ENCODE assay signal across 32 cellular contexts in the genomic region with DNA sequence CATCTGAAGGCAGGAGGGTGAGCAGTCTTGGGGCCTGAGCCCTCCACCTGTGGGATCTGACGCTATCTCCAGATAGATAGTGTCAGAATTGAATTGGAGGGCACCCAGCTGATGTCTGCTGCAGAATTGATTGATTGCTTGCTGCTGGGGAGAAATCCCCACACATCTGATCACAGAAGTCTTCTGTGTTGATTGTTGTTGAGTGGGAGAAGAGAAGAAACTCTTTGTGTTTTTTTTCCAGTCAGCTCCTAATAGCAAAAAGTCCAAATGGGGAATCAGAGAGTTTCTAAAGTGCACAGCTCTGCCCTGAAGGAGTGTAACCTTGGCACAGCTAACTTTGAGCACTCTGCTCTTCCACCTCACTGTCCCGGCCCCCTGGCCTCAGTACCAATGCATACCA.
"Had no signal": no experiment of that assay in that cellular context is flagged by ENCODE, and none has a peak within 500 bp of the region (broad histone marks: within the 10 kb centered on the region; RNA-seq: fewer than 3 reads in every experiment).

No MANE protein-coding gene starts in this region.

- H3K27ac Mint-ChIP-seq: activated B cell treated with CpG ODN at 0.5 μM for 24 hours; activated CD8-positive, alpha-beta T cell treated with anti-CD3 and anti-CD28 coated beads for 36 hours; activated naive CD4-positive, alpha-beta T cell treated with anti-CD3 and anti-CD28 coated beads for 36 hours; activated naive CD4-positive, alpha-beta T cell treated with anti-CD3 and anti-CD28 coated beads, Interleukin-2, amount 50 U/mL, for 24 hours; activated naive CD8-positive, alpha-beta T cell treated with anti-CD3 and anti-CD28 coated beads for 36 hours; activated naive CD8-positive, alpha-beta T cell treated with anti-CD3 and anti-CD28 coated beads, Interleukin-2, amount 50 U/mL, for 24 hours; activated T-helper 1 cell treated with anti-CD3 and anti-CD28 coated beads, Interleukin-12 subunit alpha, Interleukin-12 subunit beta, Interleukin-2, Interleukin-4 antibody, amounts not matched to agents 30 ng/mL and 10 ng/mL and 1 ng/mL, durations not matched to agents 14 hours and 24 hours and 36 hours; activated T-helper 2 cell treated with anti-CD3 and anti-CD28 coated beads, Interferon-gamma antibody, Interleukin-2, Interleukin-4, amounts not matched to agents 10 μg/mL and 5 μg/mL and 100 μg/mL, durations not matched to agents 14 hours and 24 hours and 36 hours; T-helper 17 cell; T-helper 2 cell treated with Interferon-gamma antibody and Interleukin-4, amounts not matched to agents 5 μg/mL and 100 μg/mL, for 36 hours had no signal

- H3K4me3 Mint-ChIP-seq: activated B cell treated with CpG ODN at 0.5 μM for 24 hours; activated CD8-positive, alpha-beta T cell treated with anti-CD3 and anti-CD28 coated beads for 36 hours; activated naive CD4-positive, alpha-beta T cell treated with anti-CD3 and anti-CD28 coated beads for 36 hours; activated naive CD4-positive, alpha-beta T cell treated with anti-CD3 and anti-CD28 coated beads, Interleukin-2, amount 50 U/mL, for 24 hours; activated naive CD8-positive, alpha-beta T cell treated with anti-CD3 and anti-CD28 coated beads for 36 hours; activated naive CD8-positive, alpha-beta T cell treated with anti-CD3 and anti-CD28 coated beads, Interleukin-2, amount 50 U/mL, for 24 hours; activated T-helper 1 cell treated with anti-CD3 and anti-CD28 coated beads, Interleukin-12 subunit alpha, Interleukin-12 subunit beta, Interleukin-2, Interleukin-4 antibody, amounts not matched to agents 30 ng/mL and 10 ng/mL and 1 ng/mL, durations not matched to agents 14 hours and 24 hours and 36 hours; T-helper 17 cell; T-helper 2 cell treated with Interferon-gamma antibody and Interleukin-4, amounts not matched to agents 5 μg/mL and 100 μg/mL, for 36 hours had no signal

- H3K27ac ChIP-seq: adrenal gland, body of pancreas, colonic mucosa, epithelial cell of prostate, esophagus squamous epithelium, heart left ventricle, WERI-Rb-1 had no signal

- H3K4me3 ChIP-seq: adrenal gland, body of pancreas, colonic mucosa, esophagus squamous epithelium, heart left ventricle had no signal

- H3K36me3 Mint-ChIP-seq: activated naive CD4-positive, alpha-beta T cell treated with anti-CD3 and anti-CD28 coated beads, Interleukin-2, amount 50 U/mL, for 24 hours; activated naive CD8-positive, alpha-beta T cell treated with anti-CD3 and anti-CD28 coated beads for 36 hours had no signal

- DNase-seq: activated B cell treated with CpG ODN at 0.5 μM for 24 hours; activated CD4-positive, alpha-beta T cell treated with anti-CD3 and anti-CD28 coated beads for 48 hours; activated CD4-positive, alpha-beta T cell treated with anti-CD3 and anti-CD28 coated beads, Interleukin-2, amount 50 U/mL, for 1 hour; activated CD4-positive, alpha-beta T cell treated with anti-CD3 and anti-CD28 coated beads, Interleukin-2, amount 50 U/mL, for 48 hours; activated CD8-positive, alpha-beta memory T cell treated with anti-CD3 and anti-CD28 coated beads for 24 hours; activated CD8-positive, alpha-beta T cell treated with anti-CD3 and anti-CD28 coated beads for 36 hours; activated effector memory CD4-positive, alpha-beta T cell treated with anti-CD3 and anti-CD28 coated beads, Interleukin-2, amount 50 U/mL, for 16 hours; activated naive CD4-positive, alpha-beta T cell treated with anti-CD3 and anti-CD28 coated beads for 36 hours; activated naive CD8-positive, alpha-beta T cell treated with anti-CD3 and anti-CD28 coated beads for 36 hours; activated naive CD8-positive, alpha-beta T cell treated with anti-CD3 and anti-CD28 coated beads, Interleukin-2, amount 50 U/mL, for 24 hours; activated T-cell treated with anti-CD3 and anti-CD28 coated beads, Interleukin-2, amount 50 U/mL, for 48 hours; adrenal gland; amygdala; aorta; body of pancreas; caudate nucleus; cerebellar nuclear complex; colonic mucosa; effector CD8-positive, alpha-beta T cell; esophagus squamous epithelium; glutamatergic neuron; heart left ventricle; T-helper 1 cell; T-helper 17 cell; T1000; WERI-Rb-1 had no signal

- H3K27me3 Mint-ChIP-seq: activated B cell treated with CpG ODN at 0.5 μM for 24 hours; activated CD8-positive, alpha-beta T cell treated with anti-CD3 and anti-CD28 coated beads for 36 hours; activated naive CD4-positive, alpha-beta T cell treated with anti-CD3 and anti-CD28 coated beads, Interleukin-2, amount 50 U/mL, for 24 hours; activated naive CD8-positive, alpha-beta T cell treated with anti-CD3 and anti-CD28 coated beads for 36 hours; activated naive CD8-positive, alpha-beta T cell treated with anti-CD3 and anti-CD28 coated beads, Interleukin-2, amount 50 U/mL, for 24 hours; T-helper 17 cell had no signal

- H3K9me3 Mint-ChIP-seq: activated B cell treated with CpG ODN at 0.5 μM for 24 hours; activated CD8-positive, alpha-beta T cell treated with anti-CD3 and anti-CD28 coated beads for 36 hours; activated naive CD4-positive, alpha-beta T cell treated with anti-CD3 and anti-CD28 coated beads for 36 hours; activated naive CD4-positive, alpha-beta T cell treated with anti-CD3 and anti-CD28 coated beads, Interleukin-2, amount 50 U/mL, for 24 hours; activated naive CD8-positive, alpha-beta T cell treated with anti-CD3 and anti-CD28 coated beads for 36 hours; activated naive CD8-positive, alpha-beta T cell treated with anti-CD3 and anti-CD28 coated beads, Interleukin-2, amount 50 U/mL, for 24 hours; activated T-helper 1 cell treated with anti-CD3 and anti-CD28 coated beads, Interleukin-12 subunit alpha, Interleukin-12 subunit beta, Interleukin-2, Interleukin-4 antibody, amounts not matched to agents 30 ng/mL and 10 ng/mL and 1 ng/mL, durations not matched to agents 14 hours and 24 hours and 36 hours; activated T-helper 2 cell treated with anti-CD3 and anti-CD28 coated beads, Interferon-gamma antibody, Interleukin-2, Interleukin-4, amounts not matched to agents 10 μg/mL and 5 μg/mL and 100 μg/mL, durations not matched to agents 14 hours and 24 hours and 36 hours; T-helper 2 cell treated with Interferon-gamma antibody and Interleukin-4, amounts not matched to agents 5 μg/mL and 100 μg/mL, for 36 hours had no signal

- H3K27me3 ChIP-seq: adrenal gland, body of pancreas, colonic mucosa, esophagus squamous epithelium, heart left ventricle had no signal

- H3K4me1 ChIP-seq: body of pancreas, colonic mucosa, esophagus squamous epithelium had no signal

- ATAC-seq: activated CD4-positive, CD25-positive, alpha-beta regulatory T cell treated with anti-CD3 and anti-CD28 coated beads, Interleukin-2, amount 50 U/mL, for 24 hours; activated CD8-positive, alpha-beta T cell treated with anti-CD3 and anti-CD28 coated beads for 36 hours; activated naive CD8-positive, alpha-beta T cell treated with anti-CD3 and anti-CD28 coated beads, Interleukin-2, amount 50 U/mL, for 24 hours; body of pancreas; heart left ventricle; T-helper 17 cell had no signal

- H3K4me1 Mint-ChIP-seq: activated B cell treated with CpG ODN at 0.5 μM for 24 hours; activated naive CD4-positive, alpha-beta T cell treated with anti-CD3 and anti-CD28 coated beads, Interleukin-2, amount 50 U/mL, for 24 hours; activated naive CD8-positive, alpha-beta T cell treated with anti-CD3 and anti-CD28 coated beads for 36 hours; activated naive CD8-positive, alpha-beta T cell treated with anti-CD3 and anti-CD28 coated beads, Interleukin-2, amount 50 U/mL, for 24 hours had no signal
